Comparison of ENCODE assay signal across 20 cellular contexts in the genomic region with DNA sequence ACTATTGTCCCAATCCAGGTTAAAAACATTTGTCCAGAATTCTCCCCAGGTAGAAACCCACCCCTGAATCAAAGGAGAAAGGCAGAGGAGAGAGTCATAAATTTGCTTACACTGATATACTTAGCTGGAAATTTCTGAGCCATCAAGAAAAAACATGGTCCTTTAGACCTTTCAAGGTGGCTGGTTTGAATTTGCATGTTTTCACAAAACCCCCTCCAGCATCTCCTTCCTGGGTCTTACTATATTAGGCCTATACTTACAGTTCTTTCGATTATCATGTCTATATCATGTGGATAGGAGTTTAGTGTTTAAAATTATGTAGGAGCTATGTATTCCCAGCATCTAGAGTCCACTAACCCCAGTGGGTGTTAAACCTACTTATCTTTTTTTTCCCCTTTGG.
"Had no signal": no experiment of that assay in that cellular context is flagged by ENCODE, and none has a peak within 500 bp of the region (broad histone marks: within the 10 kb centered on the region; RNA-seq: fewer than 3 reads in every experiment).

No MANE protein-coding gene starts in this region.

- H3K36me3 ChIP-seq: MG63, Peyer's patch, SJCRH30 had no signal

- H3K27me3 ChIP-seq: MG63, Peyer's patch had no signal

- H3K4me1 ChIP-seq: SJCRH30 had no signal

- H3K9me3 ChIP-seq: Peyer's patch, SJCRH30 had no signal

- ATAC-seq: PC-3, Right ventricle myocardium inferior, SK-N-SH treated with all-trans-retinoic acid at 6 μM for 48 hours had no signal

- H3K27ac ChIP-seq: Peyer's patch, SJCRH30 had no signal

- DNase-seq: KBM-7, MG63, NCI-H1092, NCI-H1105 treated with DMSO at 0.1 percent for 48 hours, NCI-H1417 treated with DMSO at 0.1 percent for 48 hours, NCI-H146, NCI-H1694 treated with DMSO at 0.1 percent for 48 hours, NCI-H1930, NCI-H2081, NCI-H2107, NCI-H2227 treated with DMSO at 0.1 percent for 48 hours, NCI-H524, NCI-H526 treated with DMSO at 0.1 percent for 48 hours, NCI-H748 treated with DMSO at 0.1 percent for 48 hours, PC-3, Peyer's patch, SHP77 treated with DMSO at 0.1 percent for 48 hours, SJCRH30 had no signal

- H3K4me3 ChIP-seq: MG63, Peyer's patch, SJCRH30 had no signal
